8 cellular contexts compared by ENCODE assay signal in genomic region chr17:15699937-15700336, GRCh38. TPM values are rescaled to one million over a fixed set of nuclear protein-coding genes. Genes with fewer than 3 reads are reported as not detected.
A peak's percentile ranks its signal among the peaks of the same experiment; 100 is the strongest.
DNase-seq lines count a peak whose midpoint lies in the region; ATAC-seq, FAIRE-seq and TF ChIP-seq lines count a peak whose summit lies in the region.
"Not testable (repeated sequence)": the region's sequence is repeated elsewhere in the genome, so short reads cannot be mapped to it uniquely, and the experiment has no call there.

No MANE protein-coding gene starts in this region.

- BruUV-seq in mammary epithelial cell (replicated peaks; lab: Mats Ljungman, UMichigan): TSS peak; percentile 67

- TF ChIP-seq POLR2A in A549 (IDR thresholded peaks at IDR 0.05; ENCODE audit: low read length); gastrocnemius medialis (IDR thresholded peaks at IDR 0.05): not testable (repeated sequence)

- dilution Hi-C loops in mammary epithelial cell (cut with HindIII; ENCODE audit: low sequenced_read_pairs): not testable (repeated sequence)

- WGBS in A549 (ENCODE audit: missing lambda C conversion rate): no CpG with 5 or more reads among the region's 21 CpGs
- WGBS in HUES64: 0% methylated on average over 10 of the region's 21 CpGs
- WGBS in mammary epithelial cell (ENCODE audit: low coverage, missing lambda C conversion rate): no CpG with 5 or more reads among the region's 21 CpGs
- no CpG with 5 or more reads among the region's 21 CpGs for WGBS in mesodermal cell (ENCODE audit: insufficient coverage in 2 of 2), 2 experiments

- peaks cover 25% of the 10 kb centered on the region for H3K36me3 Mint-ChIP-seq in activated CD4-positive, alpha-beta T cell treated with anti-CD3 and anti-CD28 coated beads for 36 hours (ENCODE audit: low read depth)

- H4K20me1 ChIP-seq in mammary epithelial cell (ENCODE audit: insufficient read depth, low read length): not testable (repeated sequence)

- not testable (repeated sequence) for TF ChIP-seq EP300 in A549 (IDR thresholded peaks at IDR 0.05)

- not testable (repeated sequence) for H3K27me3 ChIP-seq in HUES64 (ENCODE audit: insufficient read depth, low read length); mammary epithelial cell (ENCODE audit: insufficient read depth, low read length); gastrocnemius medialis

- CTCF ChIA-PET in A549 (lab: Yijun Ruan, JAX); activated CD4-positive, alpha-beta T cell treated with anti-CD3 and anti-CD28 coated beads for 36 hours (lab: Charles Lee); mammary epithelial cell (lab: Charles Lee; ENCODE audit: low non-redundant PET): not testable (repeated sequence)

- peak overlapping the region; percentile 88 for H2AFZ ChIP-seq in mammary epithelial cell (ENCODE audit: low read depth, low read length)

- H3K4me1 ChIP-seq in A549; HUES64 (ENCODE audit: insufficient read depth, low read length); mammary epithelial cell (ENCODE audit: insufficient read depth, low read length); mesodermal cell (ENCODE audit: control insufficient read depth, insufficient read depth, low read length, poor library complexity, severe bottlenecking); gastrocnemius medialis: not testable (repeated sequence)

- not testable (repeated sequence) for FAIRE-seq in A549 (lab: Jason Lieb, UNC)

- POLR2A ChIA-PET in A549 (lab: Yijun Ruan, JAX): interaction anchor here (1.2 kb wide), 1 partner anchor 49 kb away, joined by 11 read pairs; no protein-coding TSS in a partner anchor
- POLR2A ChIA-PET in activated CD4-positive, alpha-beta T cell treated with anti-CD3 and anti-CD28 coated beads for 36 hours (lab: Charles Lee): not testable (repeated sequence)

- peak overlapping the region; percentile 83 for H3K4me3 Mint-ChIP-seq in activated CD4-positive, alpha-beta T cell treated with anti-CD3 and anti-CD28 coated beads for 36 hours

- not testable (repeated sequence) for TF ChIP-seq CTCF in A549 (IDR thresholded peaks at IDR 0.05); mammary epithelial cell (conservative IDR thresholded peaks at IDR 0.05 in 1 of 2, IDR thresholded peaks at IDR 0.05 in 1 of 2; ENCODE audit: extremely low read depth in 1 of 2, insufficient read depth in 1 of 2, low read depth in 1 of 2, low read length in 2 of 2); gastrocnemius medialis (IDR thresholded peaks at IDR 0.05 in 4 of 5, conservative IDR thresholded peaks at IDR 0.05 in 1 of 5)

- H3K9me3 ChIP-seq in A549; HUES64 (ENCODE audit: insufficient read depth, low read depth, low read length); mammary epithelial cell (replicated peaks; ENCODE audit: insufficient read depth, low read length); mesodermal cell (ENCODE audit: control insufficient read depth, low read length); gastrocnemius medialis: not testable (repeated sequence)

- not testable (repeated sequence) for DNase-seq in A549 (ENCODE audit: low read depth in 1 of 2, low spot score in 1 of 2); activated CD4-positive, alpha-beta T cell treated with anti-CD3 and anti-CD28 coated beads for 36 hours; mammary epithelial cell; Right ventricle myocardium inferior (ENCODE audit: missing footprints); gastrocnemius medialis

- not testable (repeated sequence) for H3K9me3 Mint-ChIP-seq in activated CD4-positive, alpha-beta T cell treated with anti-CD3 and anti-CD28 coated beads for 36 hours (ENCODE audit: low read depth)

- in situ Hi-C loops in mammary epithelial cell (cut with MboI; ENCODE audit: low sequenced_read_pairs in 2 of 2); gastrocnemius medialis (cut with MboI; ENCODE audit: low sequenced_read_pairs in 4 of 4): not testable (repeated sequence)

- H3K79me2 ChIP-seq in mammary epithelial cell (ENCODE audit: insufficient read depth, low read length): not testable (repeated sequence)

- H3K27me3 Mint-ChIP-seq in activated CD4-positive, alpha-beta T cell treated with anti-CD3 and anti-CD28 coated beads for 36 hours: not testable (repeated sequence)

- TF ChIP-seq RAD21 in A549 (conservative IDR thresholded peaks at IDR 0.05 in 1 of 2, IDR thresholded peaks at IDR 0.05 in 1 of 2): not testable (repeated sequence)

- H3K4me2 ChIP-seq in A549: peak overlapping the region; percentile 66; the same call in 2 of the 3 replicates
- not testable (repeated sequence) for H3K4me2 ChIP-seq in mammary epithelial cell (ENCODE audit: insufficient read depth, low read depth, low read length)

- H3K27ac ChIP-seq in A549 (peak overlapping the region; percentile 77 to 89), gastrocnemius medialis (peak overlapping the region in 3 of 4 donors; percentile 49 to 68 (median 58))
- not testable (repeated sequence) for H3K27ac ChIP-seq in HUES64 (ENCODE audit: low read depth, low read length); mammary epithelial cell (ENCODE audit: insufficient read depth, low read depth, low read length); mesodermal cell (ENCODE audit: low read depth, low read length, severe bottlenecking)

- H3K4me3 ChIP-seq in A549 (peak overlapping the region; percentile 61), HUES64 (ENCODE audit: low read length) (peak overlapping the region; percentile 78), mammary epithelial cell (replicated peaks in 1 of 3; ENCODE audit: insufficient read depth in 1 of 3, low read depth in 2 of 3, low read length in 3 of 3) (peak overlapping the region; percentile 41 to 58 (median 56)), mesodermal cell (ENCODE audit: extremely low read depth, insufficient read depth, low read length, poor library complexity, severe bottlenecking) (peak overlapping the region; percentile 49), gastrocnemius medialis (peak overlapping the region; percentile 63 to 76 (median 67))

- not testable (repeated sequence) for H3K4me1 Mint-ChIP-seq in activated CD4-positive, alpha-beta T cell treated with anti-CD3 and anti-CD28 coated beads for 36 hours

- H3K36me3 ChIP-seq in HUES64 (ENCODE audit: insufficient read depth, low read length) (peaks cover 27% of the 10 kb centered on the region), mesodermal cell (ENCODE audit: control insufficient read depth, insufficient read depth, low read length) (peaks cover 37% of the 10 kb centered on the region)
- not testable (repeated sequence) for H3K36me3 ChIP-seq in mammary epithelial cell (ENCODE audit: insufficient read depth, low read length); gastrocnemius medialis

- H3K9ac ChIP-seq in HUES64 (ENCODE audit: low read depth, low read length): peak overlapping the region; percentile 89
- H3K9ac ChIP-seq in mammary epithelial cell (ENCODE audit: insufficient read depth, low read length): not testable (repeated sequence)

- H3K27ac Mint-ChIP-seq in activated CD4-positive, alpha-beta T cell treated with anti-CD3 and anti-CD28 coated beads for 36 hours: peak overlapping the region; percentile 82

- ATAC-seq in A549 (peak; percentile 37 to 61), GM19023 (IDR thresholded peaks at IDR 0.05; ENCODE audit: unreplicated experiment) (peak; percentile 6), Right ventricle myocardium inferior (peak; percentile 14), gastrocnemius medialis (peak in 1 of 2 donors; percentile 3)
- ATAC-seq in activated CD4-positive, alpha-beta T cell treated with anti-CD3 and anti-CD28 coated beads for 36 hours: peak; percentile 5

- intact Hi-C loops in activated CD4-positive, alpha-beta T cell treated with anti-CD3 and anti-CD28 coated beads for 36 hours (cut with DNase I, micrococcal nuclease): loop anchor here in 1 of 2 experiments (1.0 kb wide), 1 partner anchor 16 kb away; the partner anchor contains the start of gene TRIM16
- intact Hi-C loops in mammary epithelial cell (cut with micrococcal nuclease); Right ventricle myocardium inferior (cut with DNase I); gastrocnemius medialis (cut with DNase I; ENCODE audit: low total_unique reads): not testable (repeated sequence)

RNA-seq across cellular contexts. Expression of gene ZNF286A, which starts 0.4 kb away (rescaled TPM):
- polyA plus RNA-seq in A549 (2011; rRNA removed) (40.5 and 49.6 TPM in 2 replicates), A549 (2017; fragmentation: RNase III; extraction: RNeasy Plus Mini Kit Qiagen cat#74134 plus additional on column Dnase treatment) (34.4 to 43.8 TPM (median 43.4 TPM) in 3 replicates), mammary epithelial cell (33.8 TPM)
- polyA plus RNA-seq in A549 (2012; cell fraction: cytosol; rRNA removed): 21.3 and 25.7 TPM in 2 replicates
- polyA plus RNA-seq in A549 (2012; cell fraction: nucleus; rRNA removed): 8.8 and 10.7 TPM in 2 replicates
- polyA minus RNA-seq in A549 (2011; rRNA and poly(A)+ RNA removed): 21.2 and 27.1 TPM in 2 replicates
- 48.1 TPM for polyA plus RNA-seq in HUES64 (2013, experiment 1 of 2)
- 49.3 TPM for polyA plus RNA-seq in HUES64 (2013, experiment 2 of 2)
- 10 to 100 TPM; 30.1 to 35.3 TPM for total RNA-seq in activated CD4-positive, alpha-beta T cell treated with anti-CD3 and anti-CD28 coated beads for 36 hours
- total RNA-seq in mammary epithelial cell (10 to 100 TPM; 29.8 to 37.0 TPM), Right ventricle myocardium inferior (8.7 TPM), gastrocnemius medialis (10 to 100 TPM in 1 of 4 donors, 1 to 10 TPM in 3; 3.3 to 10.2 (median 6.0) TPM)
- polyA minus RNA-seq in mammary epithelial cell: 31.4 TPM
- 38.3 TPM for polyA plus RNA-seq in mesodermal cell (2013, experiment 1 of 2)
- polyA plus RNA-seq in mesodermal cell (2013, experiment 2 of 2): 39.4 TPM

RNA-seq across cellular contexts. Expression of gene TRIM16, which starts 15.8 kb away (rescaled TPM):
- 275 and 301 TPM in 2 replicates for polyA plus RNA-seq in A549 (2011; rRNA removed)
- 218 and 250 TPM in 2 replicates for polyA plus RNA-seq in A549 (2012; cell fraction: cytosol; rRNA removed)
- polyA plus RNA-seq in A549 (2012; cell fraction: nucleus; rRNA removed): 179 and 219 TPM in 2 replicates
- polyA plus RNA-seq in A549 (2017; fragmentation: RNase III; extraction: RNeasy Plus Mini Kit Qiagen cat#74134 plus additional on column Dnase treatment): 293 to 322 TPM (median 297 TPM) in 3 replicates
- polyA minus RNA-seq in A549 (2011; rRNA and poly(A)+ RNA removed): 352 and 361 TPM in 2 replicates
- 15.4 TPM for polyA plus RNA-seq in HUES64 (2013, experiment 1 of 2)
- polyA plus RNA-seq in HUES64 (2013, experiment 2 of 2): 15.0 TPM
- total RNA-seq in activated CD4-positive, alpha-beta T cell treated with anti-CD3 and anti-CD28 coated beads for 36 hours: 10 to 100 TPM; 13.5 to 14.1 TPM
- 10 to 100 TPM; 38.5 to 52.0 TPM for total RNA-seq in mammary epithelial cell
- 31.4 TPM for polyA plus RNA-seq in mammary epithelial cell
- 40.8 TPM for polyA minus RNA-seq in mammary epithelial cell
- 31.9 TPM for total RNA-seq in Right ventricle myocardium inferior
- 20.1 TPM for polyA plus RNA-seq in mesodermal cell (2013, experiment 1 of 2)
- 15.9 TPM for polyA plus RNA-seq in mesodermal cell (2013, experiment 2 of 2)
- total RNA-seq in gastrocnemius medialis: 10 to 100 TPM; 14.0 to 33.0 (median 21.2) TPM

RNA-seq across cellular contexts. Expression of gene TBC1D26, which starts 32.1 kb away (rescaled TPM):
- 0.16 and 0.17 TPM in 2 replicates for polyA plus RNA-seq in A549 (2011; rRNA removed)
- polyA plus RNA-seq in A549 (2012; cell fraction: cytosol; rRNA removed): 0.03 and 0.04 TPM in 2 replicates
- 0.60 and 0.74 TPM in 2 replicates for polyA plus RNA-seq in A549 (2012; cell fraction: nucleus; rRNA removed)
- polyA plus RNA-seq in A549 (2017; fragmentation: RNase III; extraction: RNeasy Plus Mini Kit Qiagen cat#74134 plus additional on column Dnase treatment): 0.07 to 0.18 TPM (median 0.08 TPM) in 3 replicates
- 1.1 and 1.2 TPM in 2 replicates for polyA minus RNA-seq in A549 (2011; rRNA and poly(A)+ RNA removed)
- polyA plus RNA-seq in HUES64 (2013, experiment 1 of 2): 0.65 TPM
- polyA plus RNA-seq in HUES64 (2013, experiment 2 of 2): 1.3 TPM
- total RNA-seq in activated CD4-positive, alpha-beta T cell treated with anti-CD3 and anti-CD28 coated beads for 36 hours: under 1 TPM; 0.30 to 0.34 TPM
- total RNA-seq in mammary epithelial cell: not detected
- polyA plus RNA-seq in mammary epithelial cell: not detected
- polyA minus RNA-seq in mammary epithelial cell: not detected
- not detected for total RNA-seq in Right ventricle myocardium inferior
- polyA plus RNA-seq in mesodermal cell (2013, experiment 1 of 2): 2.3 TPM
- polyA plus RNA-seq in mesodermal cell (2013, experiment 2 of 2): 1.5 TPM
- under 1 TPM in 2 of 4 donors, not detected in 2; 0.13 to 0.25 TPM for total RNA-seq in gastrocnemius medialis
